Comparison of ENCODE assay signal across 9 cellular contexts in genomic region chr10:71835671-71836593, GRCh38. TPM values are rescaled to one million over a fixed set of nuclear protein-coding genes. Genes with fewer than 3 reads are reported as not detected.
DNase-seq lines count a peak whose midpoint lies in the region; ATAC-seq, FAIRE-seq and TF ChIP-seq lines count a peak whose summit lies in the region.
"Had no signal": no experiment of that assay in that cellular context is flagged by ENCODE, and none has a peak within 500 bp of the region (broad histone marks: within the 10 kb centered on the region; RNA-seq: fewer than 3 reads in every experiment).

No MANE protein-coding gene starts in this region.

- no peak overlapping the region for H3K14ac ChIP-seq in H1 (ENCODE audit: insufficient read length)

- H3K4ac ChIP-seq in H1 (replicated peaks; ENCODE audit: insufficient read length, low read depth, low read length): no peak overlapping the region

- H4K20me1 ChIP-seq in H1 (replicated peaks in 1 of 2; ENCODE audit: control insufficient read depth in 1 of 2, insufficient read depth in 2 of 2, low read length in 2 of 2): peaks cover 35 to 40% of the 10 kb centered on the region in 2 experiments

- TF ChIP-seq POLR2A in H1 (IDR thresholded peaks at IDR 0.05; ENCODE audit: control extremely low read depth in 1 of 2, low read depth in 2 of 2, low read length in 2 of 2): no peak

- peak overlapping the region; percentile 75; the same call in 1 of the 2 replicates for H2BK5ac ChIP-seq in H1 (ENCODE audit: low read depth, low read length)

- H3K27ac ChIP-seq in H1 (ENCODE audit: low read depth, low read length) (peak overlapping the region; percentile 43; the same call in 1 of the 2 replicates), muscle layer of duodenum (ENCODE audit: low read length) (peak overlapping the region; percentile 42)

- FAIRE-seq in H1 (lab: Jason Lieb, UNC): no peak

- 89% methylated on average over 11 of the region's 11 CpGs; no CpG with 5 or more reads in 1 of the 2 experiments for WGBS in H1 (ENCODE audit: extremely low coverage in 1 of 2, insufficient coverage in 1 of 2, insufficient read length in 1 of 2, insufficient replicate concordance in 2 of 2, low coverage in 1 of 2, low lambda C conversion rate in 2 of 2, missing lambda C conversion rate in 1 of 2), 2 experiments

- no peak overlapping the region for H2BK15ac ChIP-seq in H1 (ENCODE audit: low read length)

- H3K9me3 ChIP-seq in H1 (ENCODE audit: insufficient read depth in 2 of 2, low read depth in 1 of 2, low read length in 1 of 2) (no peaks in the 10 kb centered on the region), muscle layer of duodenum (ENCODE audit: control insufficient read depth in 1 of 2, low read length in 2 of 2) (no peaks in the 10 kb centered on the region)

- no peak overlapping the region for H3K18ac ChIP-seq in H1 (ENCODE audit: extremely low read depth, low read length)

- peak; percentile 87 for ATAC-seq in GM18499 (IDR thresholded peaks at IDR 0.05; ENCODE audit: insufficient read depth, unreplicated experiment)
- ATAC-seq in HG02798 (IDR thresholded peaks at IDR 0.05; ENCODE audit: poor library complexity, unreplicated experiment): peak; percentile 91
- ATAC-seq: HCT116 had no signal

- TF ChIP-seq EP300 in H1 (IDR thresholded peaks at IDR 0.05; ENCODE audit: borderline replicate concordance in 1 of 2, low read depth in 2 of 2, low read length in 2 of 2): no peak

- in situ Hi-C loops in ACHN (cut with HindIII; ENCODE audit: low pct_ligation_motif_present, low pct_unique_long_range_greater_than_20kb, low sequenced_read_pairs): no loop called here

- H3K56ac ChIP-seq in H1 (replicated peaks; ENCODE audit: insufficient read length, low read depth, low read length): no peak overlapping the region

- no peak overlapping the region for H2AFZ ChIP-seq in H1 (ENCODE audit: low read length)

- H3K36me3 ChIP-seq in H1 (ENCODE audit: control insufficient read depth in 2 of 4, insufficient read depth in 4 of 4, low read length in 3 of 4) (peaks cover 8 to 12% (median 11%) of the 10 kb centered on the region in 4 experiments), muscle layer of duodenum (ENCODE audit: control insufficient read depth in 1 of 2, insufficient read depth in 2 of 2, low read length in 2 of 2) (peaks cover 23 to 33% of the 10 kb centered on the region in 2 donors)

- H3K4me2 ChIP-seq in H1 (ENCODE audit: insufficient read depth in 1 of 2, low read depth in 2 of 2, low read length in 2 of 2): no peak overlapping the region

- H3K4me3 ChIP-seq in H1 (ENCODE audit: extremely low read depth in 1 of 4, insufficient read depth in 2 of 4, low read depth in 3 of 4, low read length in 4 of 4): no peak overlapping the region
- H3K4me3 ChIP-seq in muscle layer of duodenum (ENCODE audit: low read depth in 1 of 2, low read length in 2 of 2): no peak overlapping the region

- TF ChIP-seq RAD21 in H1 (IDR thresholded peaks at IDR 0.05 in 1 of 2, conservative IDR thresholded peaks at IDR 0.05 in 1 of 2; ENCODE audit: low read depth in 2 of 2, low read length in 2 of 2): no peak

- H3K23ac ChIP-seq in H1 (ENCODE audit: insufficient read length): no peak overlapping the region

- peak; percentile 96 for DNase-seq in ACHN
- peak; percentile 93 for DNase-seq in NCI-H446 treated with DMSO at 0.1 percent for 48 hours (lab: John Stamatoyannopoulos, UW)
- DNase-seq in H1 (ENCODE audit: low read depth in 1 of 2, low spot score in 2 of 2): no peak
- DNase-seq in GDM1 (lab: John Stamatoyannopoulos, UW): no peak
- DNase-seq in DMS53 treated with DMSO at 0.1 percent for 48 hours (lab: John Stamatoyannopoulos, UW; ENCODE audit: unreplicated experiment): no peak

- H2BK120ac ChIP-seq in H1 (replicated peaks; ENCODE audit: low read depth, low read length): no peak overlapping the region

- H3K27me3 ChIP-seq in H1 (replicated peaks in 1 of 4; ENCODE audit: control insufficient read depth in 3 of 4, extremely low read depth in 1 of 4, insufficient read depth in 3 of 4, low read length in 3 of 4) (no peaks in the 10 kb centered on the region), muscle layer of duodenum (ENCODE audit: low read depth, low read length) (no peaks in the 10 kb centered on the region)

- H3K9ac ChIP-seq in H1 (replicated peaks in 1 of 4; ENCODE audit: extremely low read depth in 1 of 4, low read depth in 3 of 4, low read length in 3 of 4): no peak overlapping the region

- CTCF ChIA-PET in H1 (lab: Charles Lee; ENCODE audit: partially characterized antibody): interaction anchor here (0.6 to 11.0 kb wide), 13 partner anchors 10 to 107 kb away, joined by 3 to 113 read pairs (median 5); partner anchors contain the start of gene VSIR

- POLR2A ChIA-PET in H1 (lab: Charles Lee; ENCODE audit: partially characterized antibody): interaction anchor here (1.5 to 2.8 kb wide), 2 partner anchors 15 to 24 kb away, joined by 5 to 11 read pairs; partner anchors contain the start of gene PSAP

- no peaks in the 10 kb centered on the region for H3K23me2 ChIP-seq in H1 (ENCODE audit: low read depth, low read length)

- peaks cover 41 to 88% of the 10 kb centered on the region in 2 experiments for H3K79me2 ChIP-seq in H1 (ENCODE audit: control insufficient read depth in 1 of 2, insufficient read depth in 2 of 2, low read length in 2 of 2)

- no peak overlapping the region for H4K5ac ChIP-seq in H1 (ENCODE audit: insufficient read length, low read depth, low read length)

- no peak overlapping the region for H2BK12ac ChIP-seq in H1 (ENCODE audit: low read depth, low read length)

- no peak overlapping the region for H4K8ac ChIP-seq in H1 (ENCODE audit: extremely low read depth, insufficient read depth, low read length)

- no peak overlapping the region for H4K91ac ChIP-seq in H1 (replicated peaks; ENCODE audit: insufficient read length, low read length)

- H3K4me1 ChIP-seq in H1 (replicated peaks in 1 of 4; ENCODE audit: control insufficient read depth in 3 of 4, insufficient read depth in 4 of 4, low read length in 3 of 4) (peaks cover 10 to 27% (median 11%) of the 10 kb centered on the region in 4 experiments), muscle layer of duodenum (ENCODE audit: control insufficient read depth in 1 of 2, insufficient read depth in 2 of 2, low read length in 2 of 2) (peaks cover 37 to 66% of the 10 kb centered on the region in 2 donors)

- H2BK20ac ChIP-seq in H1 (ENCODE audit: low read length): no peak overlapping the region

- peak overlapping the region; percentile 11; the same call in 1 of the 2 replicates for H2AK5ac ChIP-seq in H1 (ENCODE audit: low read depth, low read length)

- peaks cover 21% of the 10 kb centered on the region for H3K79me1 ChIP-seq in H1 (ENCODE audit: low read depth, low read length)

- no peak for TF ChIP-seq CTCF in H1 (IDR thresholded peaks at IDR 0.05; ENCODE audit: control extremely low read depth in 1 of 3, insufficient read depth in 1 of 3, low read depth in 1 of 3, low read length in 3 of 3)

TF ChIP-seq in H1, 55 proteins besides CTCF, POLR2A, EP300 and RAD21:
- TF ChIP-seq ATF2 (IDR thresholded peaks at IDR 0.05; ENCODE audit: low read length) (no peak), GABPA (IDR thresholded peaks at IDR 0.05; ENCODE audit: borderline replicate concordance, insufficient read depth, low read length) (no peak), HDAC6 (IDR thresholded peaks at IDR 0.05; ENCODE audit: low read depth, low read length) (no peak), CHD2 (IDR thresholded peaks at IDR 0.05; ENCODE audit: low read length) (no peak), SIRT6 (IDR thresholded peaks at IDR 0.05; ENCODE audit: low read length) (no peak), RFX5 (IDR thresholded peaks at IDR 0.05; ENCODE audit: borderline replicate concordance, low read depth, low read length) (no peak), TAF7 (optimal IDR thresholded peaks at IDR 0.05; ENCODE audit: borderline replicate concordance, low read depth, low read length) (no peak), NRF1 (IDR thresholded peaks at IDR 0.05; ENCODE audit: low read depth, low read length) (no peak), RXRA (IDR thresholded peaks at IDR 0.05; ENCODE audit: insufficient read depth, low read depth, low read length) (no peak)

RNA-seq across cellular contexts. Expression of gene PSAP, which starts 15.1 kb away (rescaled TPM):
- 386 and 388 TPM in 2 replicates for total RNA-seq in H1 (2021; fragmentation: NEBNext Ultra II Directional; extraction: Animal tissue kit (Norgen Biotek cat#: 25700))
- polyA plus RNA-seq in H1 (2011; rRNA removed): 504 and 700 TPM in 2 replicates
- polyA plus RNA-seq in H1 (2011; cell fraction: cytosol; rRNA removed): 658 TPM
- polyA plus RNA-seq in H1 (2011; cell fraction: nucleus; rRNA removed): 734 TPM
- 396 to 476 TPM (median 458 TPM) in 4 replicates for polyA plus RNA-seq in H1 (2012, experiment 1 of 2)
- polyA plus RNA-seq in H1 (2012, experiment 2 of 2): 418 TPM
- polyA plus RNA-seq in H1 (2013, experiment 1 of 2): 516 TPM
- polyA plus RNA-seq in H1 (2013, experiment 2 of 2): 481 TPM
- 440 and 675 TPM in 2 replicates for polyA minus RNA-seq in H1 (2011; rRNA and poly(A)+ RNA removed)
- 334 TPM for polyA minus RNA-seq in H1 (2011; cell fraction: cytosol; rRNA and poly(A)+ RNA removed)
- polyA minus RNA-seq in H1 (2011; cell fraction: nucleus; rRNA and poly(A)+ RNA removed): 186 TPM

Comparison
In these comparisons a context has a peak if more than half of its experiments do, and no peak if none do; other contexts are left out.
1. DNase-seq: peak in ACHN (single experiment) and NCI-H446 treated with DMSO at 0.1 percent for 48 hours (single experiment); none in H1 (0 of 2), GDM1 (single experiment) and DMS53 treated with DMSO at 0.1 percent for 48 hours (single experiment).